In genomic region chr1:113931456-113931855, GRCh38 we compare ENCODE assay signal across 8 cellular contexts. TPM values are rescaled to one million over a fixed set of nuclear protein-coding genes. Genes with fewer than 3 reads are reported as not detected.
DNase-seq lines count a peak whose midpoint lies in the region; ATAC-seq and TF ChIP-seq lines count a peak whose summit lies in the region.

No MANE protein-coding gene starts in this region.

- H4K8ac ChIP-seq in mesenchymal stem cell (ENCODE audit: low read length) = no peak overlapping the region

- no peak overlapping the region for H3K4ac ChIP-seq in mesenchymal stem cell (ENCODE audit: low read depth in 1 of 2, low read length in 2 of 2)

- peak overlapping the region; percentile 49 for H3K4me2 ChIP-seq in mesenchymal stem cell (ENCODE audit: low read length, poor library complexity, severe bottlenecking)

- no peak overlapping the region for H4K91ac ChIP-seq in mesenchymal stem cell (ENCODE audit: low read length)

- no peak overlapping the region for H3K14ac ChIP-seq in mesenchymal stem cell (ENCODE audit: low read length in 2 of 2)

- H2BK12ac ChIP-seq in mesenchymal stem cell (ENCODE audit: low read length in 2 of 2) = no peak overlapping the region

- H2BK5ac ChIP-seq in mesenchymal stem cell (ENCODE audit: low read depth, low read length, poor library complexity, severe bottlenecking) = no peak overlapping the region

- H3K27ac ChIP-seq in HUES64 (ENCODE audit: low read depth, low read length) (no peak overlapping the region), mesenchymal stem cell (ENCODE audit: low read length, poor library complexity, severe bottlenecking) (peak overlapping the region; percentile 46)

- DNase-seq in AG09309 (ENCODE audit: low read depth) (peak; percentile 58), amniotic epithelial cell (ENCODE audit: low read depth) (peak; percentile 67), mesenchymal stem cell (peak; percentile 76)
- DNase-seq in stimulated activated CD4-positive, alpha-beta T cell treated with anti-CD3 and anti-CD28 coated beads, Interleukin-4, amount 100 ng/mL, for 4 hours = no peak
- no peak for DNase-seq in stimulated activated CD4-positive, alpha-beta T cell treated with anti-CD3 and anti-CD28 coated beads, Interleukin-1b, Interleukin-23, amount 100 ng/mL, for 48 hours

- ATAC-seq in HG02970 (IDR thresholded peaks at IDR 0.05; ENCODE audit: low FRiP score, unreplicated experiment) = no peak
- no peak for ATAC-seq in HG03196 (IDR thresholded peaks at IDR 0.05; ENCODE audit: unreplicated experiment)

- H3K4me1 ChIP-seq in HUES64 (ENCODE audit: insufficient read depth, low read length) (peaks cover 11% of the 10 kb centered on the region), mesenchymal stem cell (ENCODE audit: control insufficient read depth, insufficient read depth, low read depth, low read length) (peaks cover 3% of the 10 kb centered on the region)

- H3K18ac ChIP-seq in mesenchymal stem cell (ENCODE audit: low read depth in 1 of 2, low read length in 2 of 2) = no peak overlapping the region

- TF ChIP-seq CTCF in AG09309 (IDR thresholded peaks at IDR 0.05; ENCODE audit: control insufficient read depth, insufficient read depth, low read depth, low read length, missing control alignments) = no peak

- no peak overlapping the region for H2BK15ac ChIP-seq in mesenchymal stem cell (ENCODE audit: low read depth, poor library complexity, severe bottlenecking)

- H3K23ac ChIP-seq in mesenchymal stem cell (ENCODE audit: low read length in 2 of 2) = no peak overlapping the region

- peaks cover 3% of the 10 kb centered on the region for H3K79me1 ChIP-seq in mesenchymal stem cell (replicated peaks; ENCODE audit: low read length, poor library complexity, severe bottlenecking)

- H3K27me3 ChIP-seq in HUES64 (ENCODE audit: insufficient read depth, low read length) (0 out of 2 replicates have a peak, but pooled peaks cover 3% of the 10 kb centered on the region), mesenchymal stem cell (ENCODE audit: control insufficient read depth in 1 of 2, insufficient read depth in 1 of 2, low read length in 2 of 2) (no peaks in the 10 kb centered on the region)

- no peak overlapping the region for H2BK120ac ChIP-seq in mesenchymal stem cell (ENCODE audit: low read depth, low read length)

- no peaks in the 10 kb centered on the region for H3K9me3 ChIP-seq in HUES64 (ENCODE audit: insufficient read depth, low read depth, low read length)
- no peaks in the 10 kb centered on the region for H3K9me3 ChIP-seq in mesenchymal stem cell (ENCODE audit: control insufficient read depth, low read length)

- WGBS in HUES64 = 93% methylated on average over 2 of the region's 3 CpGs
- WGBS in mesenchymal stem cell = 53% methylated on average over 2 of the region's 3 CpGs

- H3K4me3 ChIP-seq in AG09309 (ENCODE audit: control insufficient read depth, low read depth, low read length) (no peak overlapping the region), HUES64 (ENCODE audit: low read length) (peak overlapping the region; percentile 75), mesenchymal stem cell (ENCODE audit: insufficient read depth in 1 of 2, low read depth in 1 of 2, low read length in 2 of 2) (peak overlapping the region in 1 of 2 experiments; percentile 100)

- no peak overlapping the region for H2AFZ ChIP-seq in mesenchymal stem cell (ENCODE audit: low read depth, low read length)

- H3K9ac ChIP-seq in HUES64 (ENCODE audit: low read depth, low read length) (no peak overlapping the region), mesenchymal stem cell (ENCODE audit: low read length) (peak overlapping the region; percentile 100)

- no peak overlapping the region for H2AK5ac ChIP-seq in mesenchymal stem cell (ENCODE audit: low read length, severe bottlenecking)

- H3K36me3 ChIP-seq in HUES64 (ENCODE audit: insufficient read depth, low read length) (no peaks in the 10 kb centered on the region), mesenchymal stem cell (ENCODE audit: control insufficient read depth in 1 of 2, insufficient read depth in 2 of 2, low read depth in 1 of 2, low read length in 2 of 2) (no peaks in the 10 kb centered on the region)

RNA-seq across cellular contexts. Expression of gene HIPK1, which starts 2.3 kb away (rescaled TPM):
- polyA plus RNA-seq in HUES64 (2013, experiment 1 of 2) = 22.4 TPM
- 23.1 TPM for polyA plus RNA-seq in HUES64 (2013, experiment 2 of 2)
- 21.0 TPM for polyA plus RNA-seq in mesenchymal stem cell (2013, experiment 1 of 2)
- 20.0 TPM for polyA plus RNA-seq in mesenchymal stem cell (2013, experiment 2 of 2)

RNA-seq across cellular contexts. Expression of gene DCLRE1B, which starts 26.3 kb away (rescaled TPM):
- polyA plus RNA-seq in HUES64 (2013, experiment 1 of 2) = 9.4 TPM
- polyA plus RNA-seq in HUES64 (2013, experiment 2 of 2) = 10.0 TPM
- 5.4 TPM for polyA plus RNA-seq in mesenchymal stem cell (2013, experiment 1 of 2)
- 5.4 TPM for polyA plus RNA-seq in mesenchymal stem cell (2013, experiment 2 of 2)

RNA-seq across cellular contexts. Expression of gene AP4B1, which starts 26.9 kb away (rescaled TPM):
- polyA plus RNA-seq in HUES64 (2013, experiment 1 of 2) = 8.7 TPM
- polyA plus RNA-seq in HUES64 (2013, experiment 2 of 2) = 9.1 TPM
- 5.4 TPM for polyA plus RNA-seq in mesenchymal stem cell (2013, experiment 1 of 2)
- 6.2 TPM for polyA plus RNA-seq in mesenchymal stem cell (2013, experiment 2 of 2)

RNA-seq across cellular contexts. Expression of gene BCL2L15, which starts 44.1 kb away (rescaled TPM):
- not detected for polyA plus RNA-seq in HUES64 (2013, experiment 1 of 2)
- not detected for polyA plus RNA-seq in HUES64 (2013, experiment 2 of 2)
- 0.03 TPM for polyA plus RNA-seq in mesenchymal stem cell (2013, experiment 1 of 2)
- 0.10 TPM for polyA plus RNA-seq in mesenchymal stem cell (2013, experiment 2 of 2)

RNA-seq across cellular contexts. Expression of gene OLFML3, which starts 47.8 kb away (rescaled TPM):
- 82.4 TPM for polyA plus RNA-seq in HUES64 (2013, experiment 1 of 2)
- polyA plus RNA-seq in HUES64 (2013, experiment 2 of 2) = 82.1 TPM
- polyA plus RNA-seq in mesenchymal stem cell (2013, experiment 1 of 2) = 118 TPM
- polyA plus RNA-seq in mesenchymal stem cell (2013, experiment 2 of 2) = 119 TPM

Comparison
In these comparisons a context has a peak if more than half of its experiments do, and no peak if none do; other contexts are left out.
1. DNase-seq: peak in AG09309 (single experiment), amniotic epithelial cell (single experiment) and mesenchymal stem cell (single experiment); none in stimulated activated CD4-positive, alpha-beta T cell treated with anti-CD3 and anti-CD28 coated beads, Interleukin-4, amount 100 ng/mL, for 4 hours (0 of 2) and stimulated activated CD4-positive, alpha-beta T cell treated with anti-CD3 and anti-CD28 coated beads, Interleukin-1b, Interleukin-23, amount 100 ng/mL, for 48 hours (single experiment).